ENCODE assay signal across 9 cellular contexts in the genomic region with DNA sequence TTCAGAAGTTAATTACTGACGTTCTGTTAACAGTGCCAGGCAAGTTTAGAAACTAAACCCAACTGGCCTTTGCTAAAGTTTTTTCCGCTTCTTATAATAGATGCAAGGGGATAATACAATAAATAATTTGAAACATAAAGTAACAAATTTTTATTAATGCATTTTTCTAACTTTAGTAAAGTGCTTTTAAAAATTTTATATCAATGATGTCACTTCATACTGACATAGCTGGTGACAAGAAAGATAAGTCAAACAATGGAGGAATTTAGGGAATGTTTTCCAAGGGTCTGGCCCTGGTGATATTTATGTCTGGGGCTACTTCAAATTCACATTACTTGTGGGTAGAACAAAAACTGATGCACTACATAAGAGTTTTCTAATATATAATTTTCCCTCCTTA.
"Had no signal": no experiment of that assay in that cellular context is flagged by ENCODE, and none has a peak within 500 bp of the region (broad histone marks: within the 10 kb centered on the region; RNA-seq: fewer than 3 reads in every experiment).

No MANE protein-coding gene starts in this region.

- FAIRE-seq: HTR-8/SVneo had no signal

- H3K4me3 ChIP-seq: GM23248, HAP-1 had no signal

- H3K27ac ChIP-seq: GM23248, HL-60 had no signal

- H3K9me3 ChIP-seq: HAP-1 had no signal

- H3K9ac ChIP-seq: GM23248 had no signal

- H3K36me3 ChIP-seq: HAP-1 had no signal

- DNase-seq: GM23248, GOT3, H7, HFFc6, IMR-90 had no signal

- H3K4me3 Mint-ChIP-seq: HFFc6 had no signal

- H3K4me1 ChIP-seq: HAP-1 had no signal

- H2AFZ ChIP-seq: GM23248 had no signal

- H3K27ac Mint-ChIP-seq: HFFc6 had no signal

- ATAC-seq: HCT116 had no signal
